Comparison of ENCODE assay signal across 1 cellular context in genomic region chr5:54803381-54804025, GRCh38.
TF ChIP-seq lines count a peak whose summit lies in the region.

No MANE protein-coding gene starts in this region.

TF ChIP-seq in HepG2, 621 proteins besides CTCF, POLR2A, EP300 and RAD21 (continued from another document):
- no peak for TF ChIP-seq HNF1B (CRISPR knock-in tag; IDR thresholded peaks at IDR 0.05)
- TF ChIP-seq ZFYVE20 (CRISPR knock-in tag; IDR thresholded peaks at IDR 0.05; ENCODE audit: borderline replicate concordance, low read depth) = no peak
